ENCODE assay signal across 12 cellular contexts in the genomic region with DNA sequence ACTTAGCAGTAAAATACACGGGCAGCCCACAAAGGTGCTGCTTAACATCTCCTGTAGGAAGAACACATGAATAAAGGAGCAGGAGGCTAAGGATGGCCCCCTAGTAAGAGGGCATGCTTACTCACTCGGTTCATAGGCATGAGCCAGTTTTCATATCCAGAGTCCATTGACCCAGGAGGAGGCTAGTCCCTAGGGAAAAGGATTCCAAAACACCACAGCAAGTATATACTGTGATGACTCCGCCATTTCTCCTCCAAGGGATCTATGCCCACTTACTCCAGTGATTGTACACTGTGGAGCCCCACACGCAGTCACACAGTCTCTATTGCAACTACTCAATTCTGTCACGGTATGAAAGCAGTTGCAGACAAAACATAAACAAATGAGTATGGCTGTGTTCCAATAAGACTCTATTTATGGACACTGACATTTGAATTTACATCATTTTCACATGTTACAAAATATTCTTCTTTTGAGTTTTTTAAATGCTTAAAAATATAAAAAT.
"Had no signal": no experiment of that assay in that cellular context is flagged by ENCODE, and none has a peak within 500 bp of the region (broad histone marks: within the 10 kb centered on the region; RNA-seq: fewer than 3 reads in every experiment).

No MANE protein-coding gene starts in this region.

- DNase-seq: activated B cell treated with CpG ODN at 0.5 μM for 24 hours; activated CD4-positive, alpha-beta T cell treated with anti-CD3 and anti-CD28 coated beads, Interleukin-2, amount 50 U/mL, for 1 hour; activated effector memory CD4-positive, alpha-beta T cell treated with Interleukin-2 at 50 U/mL for 16 hours; activated T-cell treated with anti-CD3 and anti-CD28 coated beads, Interleukin-2, amount 50 U/mL, for 24 hours; amygdala; esophagus squamous epithelium; hippocampal formation; small intestine had no signal

- H3K4me3 ChIP-seq: esophagus squamous epithelium, neural progenitor cell, tibial nerve, vagina had no signal

- ATAC-seq: stimulated activated effector memory CD8-positive, alpha-beta T cell treated with anti-CD3 and anti-CD28 coated beads, Interleukin-12 subunit alpha, Interleukin-12 subunit beta, amount 100 ng/mL, for 72 hours had no signal
